1 cellular context compared by ENCODE assay signal in the genomic region with DNA sequence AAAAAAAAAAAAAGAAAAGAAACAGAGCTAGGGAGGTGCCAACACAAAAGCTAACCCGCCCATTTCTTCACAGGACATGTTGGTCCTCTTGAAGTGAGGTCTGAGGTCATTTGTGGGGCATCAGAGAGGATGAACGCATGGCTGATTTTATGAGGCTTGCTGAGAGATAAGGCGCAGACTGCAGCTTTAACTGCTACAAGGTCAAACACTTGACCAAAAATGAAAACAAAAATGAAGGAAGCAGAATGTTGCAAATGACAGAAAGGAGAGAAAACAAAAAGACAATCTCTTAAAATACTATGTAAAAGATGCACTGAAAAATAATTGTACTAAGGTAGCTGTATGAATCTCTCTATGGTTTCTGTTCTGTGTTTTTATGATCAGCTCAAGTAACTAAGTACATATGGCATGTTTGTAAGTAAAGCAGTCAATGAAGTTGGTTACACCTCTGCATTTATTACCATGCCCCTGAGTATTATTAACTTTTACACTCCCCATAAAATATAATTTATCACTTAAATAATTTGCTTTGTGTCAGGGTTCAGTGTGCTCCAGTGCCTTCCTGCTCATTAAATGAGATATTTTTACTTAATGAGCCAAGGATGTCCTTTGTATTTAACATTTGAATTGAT.
A peak's percentile ranks its signal among the peaks of the same experiment; 100 is the strongest.
TF ChIP-seq lines count a peak whose summit lies in the region.

No MANE protein-coding gene starts in this region.

TF ChIP-seq in HEK293, 187 proteins besides CTCF, POLR2A, EP300 and RAD21 (continued from another document):
- TF ChIP-seq ZNF248 (tag by site-specific recombination; IDR thresholded peaks at IDR 0.05) (no peak), ZNF433 (tag by site-specific recombination; IDR thresholded peaks at IDR 0.05; ENCODE audit: low read depth) (no peak), ZBTB20 (tag by site-specific recombination; IDR thresholded peaks at IDR 0.05) (no peak), OSR2 (tag by site-specific recombination; IDR thresholded peaks at IDR 0.05) (peak; percentile 90), ZNF10 (tag by site-specific recombination; IDR thresholded peaks at IDR 0.05) (peak; percentile 65; the same call in 1 of the 2 replicates), GLIS1 (tag by site-specific recombination; IDR thresholded peaks at IDR 0.05) (peak; percentile 61), ZEB2 (tag by site-specific recombination; IDR thresholded peaks at IDR 0.05) (peak; percentile 86), ZNF629 (tag by site-specific recombination; IDR thresholded peaks at IDR 0.05) (peak; percentile 90), ZNF654 (tag by site-specific recombination; IDR thresholded peaks at IDR 0.05; ENCODE audit: low read depth) (0 out of 2 replicates have a peak, but pooled peaks have one; percentile 2), ZNF791 (tag by site-specific recombination; IDR thresholded peaks at IDR 0.05) (no peak), ZNF664 (tag by site-specific recombination; IDR thresholded peaks at IDR 0.05) (peak; percentile 98), ZNF48 (tag by site-specific recombination; IDR thresholded peaks at IDR 0.05) (no peak)
- TF ChIP-seq, protein P1, sequence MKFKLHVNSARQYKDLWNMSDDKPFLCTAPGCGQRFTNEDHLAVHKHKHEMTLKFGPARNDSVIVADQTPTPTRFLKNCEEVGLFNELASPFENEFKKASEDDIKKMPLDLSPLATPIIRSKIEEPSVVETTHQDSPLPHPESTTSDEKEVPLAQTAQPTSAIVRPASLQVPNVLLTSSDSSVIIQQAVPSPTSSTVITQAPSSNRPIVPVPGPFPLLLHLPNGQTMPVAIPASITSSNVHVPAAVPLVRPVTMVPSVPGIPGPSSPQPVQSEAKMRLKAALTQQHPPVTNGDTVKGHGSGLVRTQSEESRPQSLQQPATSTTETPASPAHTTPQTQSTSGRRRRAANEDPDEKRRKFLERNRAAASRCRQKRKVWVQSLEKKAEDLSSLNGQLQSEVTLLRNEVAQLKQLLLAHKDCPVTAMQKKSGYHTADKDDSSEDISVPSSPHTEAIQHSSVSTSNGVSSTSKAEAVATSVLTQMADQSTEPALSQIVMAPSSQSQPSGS (tag by site-specific recombination; IDR thresholded peaks at IDR 0.05; ENCODE audit: low read depth): peak; percentile 88
- TF ChIP-seq, protein P2, sequence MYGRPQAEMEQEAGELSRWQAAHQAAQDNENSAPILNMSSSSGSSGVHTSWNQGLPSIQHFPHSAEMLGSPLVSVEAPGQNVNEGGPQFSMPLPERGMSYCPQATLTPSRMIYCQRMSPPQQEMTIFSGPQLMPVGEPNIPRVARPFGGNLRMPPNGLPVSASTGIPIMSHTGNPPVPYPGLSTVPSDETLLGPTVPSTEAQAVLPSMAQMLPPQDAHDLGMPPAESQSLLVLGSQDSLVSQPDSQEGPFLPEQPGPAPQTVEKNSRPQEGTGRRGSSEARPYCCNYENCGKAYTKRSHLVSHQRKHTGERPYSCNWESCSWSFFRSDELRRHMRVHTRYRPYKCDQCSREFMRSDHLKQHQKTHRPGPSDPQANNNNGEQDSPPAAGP (tag by site-specific recombination; IDR thresholded peaks at IDR 0.05): peak; percentile 88
- TF ChIP-seq, protein P3, sequence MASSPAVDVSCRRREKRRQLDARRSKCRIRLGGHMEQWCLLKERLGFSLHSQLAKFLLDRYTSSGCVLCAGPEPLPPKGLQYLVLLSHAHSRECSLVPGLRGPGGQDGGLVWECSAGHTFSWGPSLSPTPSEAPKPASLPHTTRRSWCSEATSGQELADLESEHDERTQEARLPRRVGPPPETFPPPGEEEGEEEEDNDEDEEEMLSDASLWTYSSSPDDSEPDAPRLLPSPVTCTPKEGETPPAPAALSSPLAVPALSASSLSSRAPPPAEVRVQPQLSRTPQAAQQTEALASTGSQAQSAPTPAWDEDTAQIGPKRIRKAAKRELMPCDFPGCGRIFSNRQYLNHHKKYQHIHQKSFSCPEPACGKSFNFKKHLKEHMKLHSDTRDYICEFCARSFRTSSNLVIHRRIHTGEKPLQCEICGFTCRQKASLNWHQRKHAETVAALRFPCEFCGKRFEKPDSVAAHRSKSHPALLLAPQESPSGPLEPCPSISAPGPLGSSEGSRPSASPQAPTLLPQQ (tag by site-specific recombination; IDR thresholded peaks at IDR 0.05): peak; percentile 69; the same call in 1 of the 2 replicates
- TF ChIP-seq, protein P4, sequence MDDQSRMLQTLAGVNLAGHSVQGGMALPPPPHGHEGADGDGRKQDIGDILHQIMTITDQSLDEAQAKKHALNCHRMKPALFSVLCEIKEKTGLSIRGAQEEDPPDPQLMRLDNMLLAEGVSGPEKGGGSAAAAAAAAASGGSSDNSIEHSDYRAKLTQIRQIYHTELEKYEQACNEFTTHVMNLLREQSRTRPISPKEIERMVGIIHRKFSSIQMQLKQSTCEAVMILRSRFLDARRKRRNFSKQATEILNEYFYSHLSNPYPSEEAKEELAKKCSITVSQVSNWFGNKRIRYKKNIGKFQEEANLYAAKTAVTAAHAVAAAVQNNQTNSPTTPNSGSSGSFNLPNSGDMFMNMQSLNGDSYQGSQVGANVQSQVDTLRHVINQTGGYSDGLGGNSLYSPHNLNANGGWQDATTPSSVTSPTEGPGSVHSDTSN (CRISPR knock-in tag; IDR thresholded peaks at IDR 0.05): no peak
